ENCODE assay signal across 26 cellular contexts in the genomic region with DNA sequence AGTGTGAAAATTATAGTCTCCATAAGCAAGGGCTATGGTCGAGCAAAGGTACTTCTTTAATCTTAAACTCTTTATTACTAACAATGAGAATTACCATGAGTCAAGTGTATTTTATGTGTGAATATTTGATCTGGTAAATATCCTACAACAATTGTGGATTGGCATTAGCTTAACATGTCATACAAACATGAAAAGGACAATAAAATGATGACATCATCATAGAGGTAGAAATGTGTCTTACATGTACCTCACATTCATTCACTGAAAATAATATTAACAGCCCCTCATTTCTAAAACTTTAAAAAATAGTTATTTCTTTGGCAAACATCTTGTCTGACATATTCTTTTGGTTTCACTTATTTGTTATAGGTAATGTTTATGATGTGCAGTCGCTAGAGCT.
"Had no signal": no experiment of that assay in that cellular context is flagged by ENCODE, and none has a peak within 500 bp of the region (broad histone marks: within the 10 kb centered on the region; RNA-seq: fewer than 3 reads in every experiment).

No MANE protein-coding gene starts in this region.

- H3K4me1 ChIP-seq: gastroesophageal sphincter, right atrium auricular region, spleen, tibial nerve had no signal

- H3K27me3 Mint-ChIP-seq: activated CD4-positive, alpha-beta memory T cell treated with anti-CD3 and anti-CD28 coated beads, Interleukin-2, amount 10 ng/mL, durations not matched to agents 7 days and 5 days; activated CD4-positive, alpha-beta T cell treated with anti-CD3 and anti-CD28 coated beads, Interleukin-2, amount 10 ng/mL, durations not matched to agents 7 days and 5 days; activated T-helper 17 cell treated with anti-CD3 and anti-CD28 coated beads, Interleukin-2, amount 50 U/mL, for 72 hours; central memory CD8-positive, alpha-beta T cell; dendritic cell treated with granulocyte-macrophage colony-stimulating factor and Interleukin-4, amounts not matched to agents 40 ng/mL and 50 ng/mL, for 4 days; naive thymus-derived CD4-positive, alpha-beta T cell had no signal

- DNase-seq: activated CD4-positive, alpha-beta memory T cell treated with anti-CD3 and anti-CD28 coated beads, Interleukin-2, amount 10 ng/mL, durations not matched to agents 7 days and 5 days; activated CD4-positive, alpha-beta T cell treated with anti-CD3 and anti-CD28 coated beads, Interleukin-2, amount 10 ng/mL, durations not matched to agents 7 days and 5 days; activated gamma-delta T cell treated with Interleukin-2 at 50 U/mL for 16 hours; activated naive CD4-positive, alpha-beta T cell treated with anti-CD3 and anti-CD28 coated beads, Interleukin-2, amount 50 U/mL, for 16 hours; activated T-cell treated with anti-CD3 and anti-CD28 coated beads, Interleukin-2, amount 50 U/mL, for 4 hours; amniotic stem cell; endodermal cell; left cardiac atrium; left ventricle myocardium superior; midbrain; naive thymus-derived CD4-positive, alpha-beta T cell; nucleus accumbens; spleen; stimulated activated naive CD4-positive, alpha-beta T cell treated with Interleukin-2 at 50 U/mL for 16 hours; T-helper 9 cell; WERI-Rb-1 had no signal

- H3K9me3 Mint-ChIP-seq: activated CD4-positive, alpha-beta T cell treated with anti-CD3 and anti-CD28 coated beads, Interleukin-2, amount 10 ng/mL, durations not matched to agents 7 days and 5 days; dendritic cell treated with granulocyte-macrophage colony-stimulating factor and Interleukin-4, amounts not matched to agents 40 ng/mL and 50 ng/mL, for 4 days; endodermal cell; neural crest cell; T-helper 1 cell treated with Interleukin-12 subunit alpha and Interleukin-12 subunit beta and Interleukin-4 antibody, amounts not matched to agents 30 μg/mL and 1 μg/mL, for 36 hours had no signal

- H3K27me3 ChIP-seq: gastroesophageal sphincter, hepatocyte, right atrium auricular region, spleen, tibial nerve had no signal

- H3K79me2 ChIP-seq: hepatocyte had no signal

- H3K27ac Mint-ChIP-seq: activated CD4-positive, alpha-beta memory T cell treated with anti-CD3 and anti-CD28 coated beads, Interleukin-2, amount 10 ng/mL, durations not matched to agents 7 days and 5 days; activated CD4-positive, alpha-beta T cell treated with anti-CD3 and anti-CD28 coated beads, Interleukin-2, amount 10 ng/mL, durations not matched to agents 7 days and 5 days; activated T-helper 17 cell treated with anti-CD3 and anti-CD28 coated beads, Interleukin-2, amount 50 U/mL, for 72 hours; dendritic cell treated with granulocyte-macrophage colony-stimulating factor and Interleukin-4, amounts not matched to agents 40 ng/mL and 50 ng/mL, for 4 days; endodermal cell; naive thymus-derived CD4-positive, alpha-beta T cell; T-helper 1 cell treated with Interleukin-12 subunit alpha and Interleukin-12 subunit beta and Interleukin-4 antibody, amounts not matched to agents 30 μg/mL and 1 μg/mL, for 36 hours had no signal

- H2AFZ ChIP-seq: hepatocyte had no signal

- H3K4me3 Mint-ChIP-seq: activated CD4-positive, alpha-beta memory T cell treated with anti-CD3 and anti-CD28 coated beads, Interleukin-2, amount 10 ng/mL, durations not matched to agents 7 days and 5 days; activated CD4-positive, alpha-beta T cell treated with anti-CD3 and anti-CD28 coated beads, Interleukin-2, amount 10 ng/mL, durations not matched to agents 7 days and 5 days; activated T-cell treated with anti-CD3 and anti-CD28 coated beads, Interleukin-2, amount 50 U/mL, for 4 hours; activated T-helper 17 cell treated with anti-CD3 and anti-CD28 coated beads, Interleukin-2, amount 50 U/mL, for 72 hours; central memory CD8-positive, alpha-beta T cell; dendritic cell treated with granulocyte-macrophage colony-stimulating factor and Interleukin-4, amounts not matched to agents 40 ng/mL and 50 ng/mL, for 4 days; endodermal cell; naive thymus-derived CD4-positive, alpha-beta T cell; neural crest cell; T-helper 1 cell treated with Interleukin-12 subunit alpha and Interleukin-12 subunit beta and Interleukin-4 antibody, amounts not matched to agents 30 μg/mL and 1 μg/mL, for 36 hours had no signal

- H3K9me3 ChIP-seq: gastroesophageal sphincter, right atrium auricular region, spleen, tibial nerve had no signal

- H3K27ac ChIP-seq: gastroesophageal sphincter, hepatocyte, right atrium auricular region, spleen, tibial nerve, WERI-Rb-1 had no signal

- H3K4me3 ChIP-seq: gastroesophageal sphincter, hepatocyte, right atrium auricular region, spleen, tibial nerve had no signal

- H3K4me2 ChIP-seq: hepatocyte had no signal

- H3K4me1 Mint-ChIP-seq: activated CD4-positive, alpha-beta memory T cell treated with anti-CD3 and anti-CD28 coated beads, Interleukin-2, amount 10 ng/mL, durations not matched to agents 7 days and 5 days; activated CD4-positive, alpha-beta T cell treated with anti-CD3 and anti-CD28 coated beads, Interleukin-2, amount 10 ng/mL, durations not matched to agents 7 days and 5 days; activated T-helper 17 cell treated with anti-CD3 and anti-CD28 coated beads, Interleukin-2, amount 50 U/mL, for 72 hours; central memory CD8-positive, alpha-beta T cell; naive thymus-derived CD4-positive, alpha-beta T cell; neural crest cell had no signal

- H3K36me3 ChIP-seq: gastroesophageal sphincter, right atrium auricular region, WERI-Rb-1 had no signal

- H3K36me3 Mint-ChIP-seq: naive thymus-derived CD4-positive, alpha-beta T cell had no signal

- FAIRE-seq: keratinocyte had no signal
